26 cellular contexts compared by ENCODE assay signal in genomic region chr7:69696686-69697685, GRCh38.
DNase-seq lines count a peak whose midpoint lies in the region; ATAC-seq, FAIRE-seq and TF ChIP-seq lines count a peak whose summit lies in the region.
"Had no signal": no experiment of that assay in that cellular context is flagged by ENCODE, and none has a peak within 500 bp of the region (broad histone marks: within the 10 kb centered on the region; RNA-seq: fewer than 3 reads in every experiment).

No MANE protein-coding gene starts in this region.

- H3K9me3 Mint-ChIP-seq in stimulated activated effector memory CD8-positive, alpha-beta T cell treated with anti-CD3 and anti-CD28 coated beads, Interleukin-12 subunit alpha, Interleukin-12 subunit beta, amount 100 ng/mL, for 72 hours: no peaks in the 10 kb centered on the region
- H3K9me3 Mint-ChIP-seq: activated CD4-positive, alpha-beta memory T cell treated with anti-CD3 and anti-CD28 coated beads, Interleukin-2, amount 10 ng/mL, durations not matched to agents 7 days and 5 days; activated naive CD4-positive, alpha-beta T cell treated with anti-CD3 and anti-CD28 coated beads, Interleukin-2, amount 50 U/mL, for 72 hours; activated T-helper 2 cell treated with anti-CD3 and anti-CD28 coated beads, Interferon-gamma antibody, Interleukin-2, Interleukin-4, amounts not matched to agents 10 μg/mL and 5 μg/mL and 100 μg/mL, durations not matched to agents 14 hours and 24 hours and 36 hours; H9; stimulated activated naive CD8-positive, alpha-beta T cell treated with anti-CD3 and anti-CD28 coated beads, Interleukin-15, Interleukin-2, amounts not matched to agents 100 ng/mL and 50 ng/mL, for 24 hours had no signal

- H3K4me1 Mint-ChIP-seq in stimulated activated effector memory CD8-positive, alpha-beta T cell treated with anti-CD3 and anti-CD28 coated beads, Interleukin-12 subunit alpha, Interleukin-12 subunit beta, amount 100 ng/mL, for 72 hours: peaks cover 33% of the 10 kb centered on the region

- peak overlapping the region; percentile 51 for H3K9ac ChIP-seq in Loucy (ENCODE audit: low read depth, low read length, poor library complexity, severe bottlenecking)
- no peak overlapping the region for H3K9ac ChIP-seq in GM12878 (ENCODE audit: control insufficient read depth, insufficient read depth, low read length)
- no peak overlapping the region for H3K9ac ChIP-seq in smooth muscle cell (ENCODE audit: low read depth)

- in situ Hi-C loops in GM12878 (cut with MboI): no loop called here

- peak; percentile 52 for ATAC-seq in GM12878
- peak; percentile 69 for ATAC-seq in stimulated activated effector memory CD8-positive, alpha-beta T cell treated with anti-CD3 and anti-CD28 coated beads, Interleukin-12 subunit alpha, Interleukin-12 subunit beta, amount 100 ng/mL, for 72 hours
- ATAC-seq: activated naive CD4-positive, alpha-beta T cell treated with anti-CD3 and anti-CD28 coated beads, Interleukin-2, amount 50 U/mL, for 72 hours; left lobe of liver; psoas muscle had no signal

- SMC1A ChIA-PET in GM12878 (lab: Charles Lee; ENCODE audit: uncharacterized antibody, unreplicated experiment): interaction anchor here (0.6 to 7.1 kb wide), 35 partner anchors 10 to 1029 kb away, joined by 3 to 88 read pairs (median 5); no protein-coding TSS in a partner anchor

- no peak for FAIRE-seq in GM12878 (lab: Jason Lieb, UNC)
- FAIRE-seq: frontal cortex had no signal

- no peaks in the 10 kb centered on the region for H3K27me3 ChIP-seq in Loucy (ENCODE audit: insufficient read depth, low read length, poor library complexity, severe bottlenecking)
- H3K27me3 ChIP-seq in GM12878 (replicated peaks in 1 of 2; ENCODE audit: control insufficient read depth in 2 of 2, insufficient read depth in 2 of 2, low read length in 1 of 2): no peaks in the 10 kb centered on the region
- H3K27me3 ChIP-seq in smooth muscle cell (ENCODE audit: low read depth): no peaks in the 10 kb centered on the region
- H3K27me3 ChIP-seq: esophagus muscularis mucosa, SJCRH30, thyroid gland had no signal

- H3F3A ChIP-seq in Loucy (ENCODE audit: low read depth) (0 out of 2 replicates have a peak, but pooled peaks cover 9% of the 10 kb centered on the region), smooth muscle cell (ENCODE audit: low read depth) (no peaks in the 10 kb centered on the region)

- RAD21 ChIA-PET in GM12878 (lab: Charles Lee; ENCODE audit: unreplicated experiment): interaction anchor here (0.5 to 3.8 kb wide), 21 partner anchors 8 to 476 kb away, joined by 3 to 47 read pairs (median 4); no protein-coding TSS in a partner anchor

- no peak for TF ChIP-seq EP300 in GM12878 (IDR thresholded peaks at IDR 0.05; ENCODE audit: borderline replicate concordance in 1 of 2, control insufficient read depth in 1 of 2, low read depth in 2 of 2, low read length in 2 of 2)

- no peaks in the 10 kb centered on the region for H3K9me3 ChIP-seq in Loucy (ENCODE audit: insufficient read depth, low read depth, low read length)
- no peaks in the 10 kb centered on the region for H3K9me3 ChIP-seq in GM12878 (replicated peaks; ENCODE audit: control insufficient read depth, insufficient read depth, low read length)
- H3K9me3 ChIP-seq in smooth muscle cell (replicated peaks; ENCODE audit: low read depth): no peaks in the 10 kb centered on the region
- H3K9me3 ChIP-seq: esophagus muscularis mucosa, psoas muscle, SJCRH30, thyroid gland had no signal

- no TSS peak for BruUV-seq in GM12878 (replicated peaks; lab: Mats Ljungman, UMichigan)

- H3K36me3 Mint-ChIP-seq in stimulated activated effector memory CD8-positive, alpha-beta T cell treated with anti-CD3 and anti-CD28 coated beads, Interleukin-12 subunit alpha, Interleukin-12 subunit beta, amount 100 ng/mL, for 72 hours: no peaks in the 10 kb centered on the region
- H3K36me3 Mint-ChIP-seq: activated naive CD4-positive, alpha-beta T cell treated with anti-CD3 and anti-CD28 coated beads, Interleukin-2, amount 50 U/mL, for 72 hours had no signal

- no peak overlapping the region for H3K27ac Mint-ChIP-seq in stimulated activated effector memory CD8-positive, alpha-beta T cell treated with anti-CD3 and anti-CD28 coated beads, Interleukin-12 subunit alpha, Interleukin-12 subunit beta, amount 100 ng/mL, for 72 hours
- H3K27ac Mint-ChIP-seq: activated CD4-positive, alpha-beta memory T cell treated with anti-CD3 and anti-CD28 coated beads, Interleukin-2, amount 10 ng/mL, durations not matched to agents 7 days and 5 days; activated naive CD4-positive, alpha-beta T cell treated with anti-CD3 and anti-CD28 coated beads, Interleukin-2, amount 50 U/mL, for 72 hours; activated T-helper 2 cell treated with anti-CD3 and anti-CD28 coated beads, Interferon-gamma antibody, Interleukin-2, Interleukin-4, amounts not matched to agents 10 μg/mL and 5 μg/mL and 100 μg/mL, durations not matched to agents 14 hours and 24 hours and 36 hours; H9; stimulated activated naive CD8-positive, alpha-beta T cell treated with anti-CD3 and anti-CD28 coated beads, Interleukin-15, Interleukin-2, amounts not matched to agents 100 ng/mL and 50 ng/mL, for 24 hours had no signal

- no peak for TF ChIP-seq RAD21 in GM12878 (IDR thresholded peaks at IDR 0.05; ENCODE audit: insufficient read depth, low read depth, low read length)

- H3K36me3 ChIP-seq in Loucy (ENCODE audit: insufficient read depth, low read length) (no peaks in the 10 kb centered on the region), GM12878 (ENCODE audit: control insufficient read depth in 2 of 2, insufficient read depth in 2 of 2, low read length in 1 of 2) (no peaks in the 10 kb centered on the region), smooth muscle cell (ENCODE audit: low read depth) (no peaks in the 10 kb centered on the region)
- H3K36me3 ChIP-seq: esophagus muscularis mucosa, SJCRH30, thyroid gland had no signal

- CTCF ChIA-PET in GM12878 (lab: Yijun Ruan, JAX): interaction anchor here (1.0 to 2.6 kb wide), 9 partner anchors 18 to 199 kb away, joined by 3 to 14 read pairs (median 4); no protein-coding TSS in a partner anchor

- no peak for TF ChIP-seq POLR2A in GM12878 (IDR thresholded peaks at IDR 0.05; ENCODE audit: low read depth, low read length)

- H3K27ac ChIP-seq in GM12878 (ENCODE audit: control insufficient read depth, insufficient read depth): peak overlapping the region; percentile 41
- no peak overlapping the region for H3K27ac ChIP-seq in smooth muscle cell (ENCODE audit: low read depth)
- H3K27ac ChIP-seq: esophagus muscularis mucosa, psoas muscle, SJCRH30, thyroid gland had no signal

- DNase-seq in GM12865 (ENCODE audit: low read depth) (peak; percentile 28), GM12878 (ENCODE audit: low read depth, low spot score) (no peak), foreskin melanocyte (no peak), smooth muscle cell (lab: John Stamatoyannopoulos, UW; ENCODE audit: unreplicated experiment) (no peak)
- DNase-seq in stimulated activated effector memory CD8-positive, alpha-beta T cell treated with anti-CD3 and anti-CD28 coated beads, Interleukin-12 subunit alpha, Interleukin-12 subunit beta, amount 100 ng/mL, for 72 hours (ENCODE audit: low spot score in 2 of 2): no peak
- no peak for DNase-seq in activated CD8-positive, alpha-beta memory T cell treated with anti-CD3 and anti-CD28 coated beads, Interleukin-2, amount 50 U/mL, for 48 hours
- DNase-seq: ACHN; activated CD4-positive, alpha-beta memory T cell treated with anti-CD3 and anti-CD28 coated beads, Interleukin-2, amount 10 ng/mL, durations not matched to agents 7 days and 5 days; aorta; C1 segment of cervical spinal cord; cortex of kidney; DMS79; H9; hippocampal formation; IMR-90; NCI-H2029 treated with DMSO at 0.1 percent for 48 hours; psoas muscle; SJCRH30; thyroid gland had no signal

- WGBS in GM12878 (ENCODE audit: insufficient coverage, insufficient replicate concordance, low lambda C conversion rate, missing lambda C conversion rate): 32% methylated on average over 5 of the region's 5 CpGs
- 69% methylated on average over 5 of the region's 5 CpGs for WGBS in smooth muscle cell (ENCODE audit: low lambda C conversion rate)

- H3K4me3 ChIP-seq in GM12865 (ENCODE audit: low read depth, low read length) (no peak overlapping the region), Loucy (ENCODE audit: low read length, poor library complexity, severe bottlenecking) (peak overlapping the region; percentile 60), GM12878 (peak overlapping the region; percentile 28), smooth muscle cell (no peak overlapping the region)
- H3K4me3 ChIP-seq: esophagus muscularis mucosa, psoas muscle, SJCRH30, thyroid gland had no signal

- H3K79me2 ChIP-seq in Loucy (ENCODE audit: insufficient read depth, low read length) (peaks cover 87% of the 10 kb centered on the region), GM12878 (ENCODE audit: control insufficient read depth, insufficient read depth, low read length) (peaks cover 7% of the 10 kb centered on the region), smooth muscle cell (ENCODE audit: low read depth) (no peaks in the 10 kb centered on the region)

- no peak overlapping the region for H2AFZ ChIP-seq in Loucy (ENCODE audit: low read length)
- no peak overlapping the region for H2AFZ ChIP-seq in GM12878 (ENCODE audit: control insufficient read depth, low read depth, low read length)
- H2AFZ ChIP-seq in smooth muscle cell (ENCODE audit: low read depth): no peak overlapping the region

- H3K4me3 Mint-ChIP-seq in stimulated activated effector memory CD8-positive, alpha-beta T cell treated with anti-CD3 and anti-CD28 coated beads, Interleukin-12 subunit alpha, Interleukin-12 subunit beta, amount 100 ng/mL, for 72 hours: no peak overlapping the region
- H3K4me3 Mint-ChIP-seq: activated CD4-positive, alpha-beta memory T cell treated with anti-CD3 and anti-CD28 coated beads, Interleukin-2, amount 10 ng/mL, durations not matched to agents 7 days and 5 days; H9 had no signal

- H3K9me2 ChIP-seq in Loucy (replicated peaks; ENCODE audit: low read depth, low read length): no peaks in the 10 kb centered on the region

- peaks cover 65% of the 10 kb centered on the region for H3K4me1 ChIP-seq in Loucy (ENCODE audit: insufficient read depth, low read length, poor library complexity, severe bottlenecking)
- peaks cover 59% of the 10 kb centered on the region for H3K4me1 ChIP-seq in GM12878 (ENCODE audit: control insufficient read depth, insufficient read depth, low read length)
- no peaks in the 10 kb centered on the region for H3K4me1 ChIP-seq in smooth muscle cell (ENCODE audit: low read depth)
- H3K4me1 ChIP-seq: psoas muscle, SJCRH30, thyroid gland had no signal

- TF ChIP-seq CTCF in GM12865 (IDR thresholded peaks at IDR 0.05; ENCODE audit: insufficient read depth, low read depth, low read length, missing control alignments) (no peak), Loucy (conservative IDR thresholded peaks at IDR 0.05; ENCODE audit: low read length) (no peak), GM12878 (IDR thresholded peaks at IDR 0.05 in 2 of 3, conservative IDR thresholded peaks at IDR 0.05 in 1 of 3; ENCODE audit: control insufficient read depth in 2 of 3, extremely low read depth in 1 of 3, insufficient read depth in 1 of 3, low read depth in 3 of 3, low read length in 3 of 3) (no peak), smooth muscle cell (IDR thresholded peaks at IDR 0.05; ENCODE audit: borderline replicate concordance, insufficient read depth, poor library complexity, severe bottlenecking) (no peak)

- POLR2A ChIA-PET in GM12878 (lab: Charles Lee): interaction anchor here (0.8 to 2.0 kb wide), 7 partner anchors 9 to 111 kb away, joined by 3 to 14 read pairs (median 3); no protein-coding TSS in a partner anchor

- intact Hi-C loops in GM12878 (cut with micrococcal nuclease; ENCODE audit: unreplicated experiment): loop anchor here (1.0 to 5.0 kb wide), 4 partner anchors 42 to 130 kb away; no protein-coding TSS in a partner anchor

- H4K20me1 ChIP-seq in Loucy (ENCODE audit: insufficient read depth, low read length, poor library complexity, severe bottlenecking): no peaks in the 10 kb centered on the region
- no peaks in the 10 kb centered on the region for H4K20me1 ChIP-seq in GM12878 (ENCODE audit: control insufficient read depth, insufficient read depth)
- peaks cover 32% of the 10 kb centered on the region for H4K20me1 ChIP-seq in smooth muscle cell (ENCODE audit: low read depth)

- H3K4me2 ChIP-seq in Loucy (ENCODE audit: low read depth, low read length, poor library complexity, severe bottlenecking) (peak overlapping the region; percentile 73), GM12878 (ENCODE audit: control insufficient read depth, insufficient read depth) (peak overlapping the region; percentile 24), smooth muscle cell (no peak overlapping the region)

Comparison
In these comparisons a context has a peak if more than half of its experiments do, and no peak if none do; other contexts are left out.
1. H3K4me3 ChIP-seq: peak in Loucy (single experiment) and GM12878 (single experiment); none in GM12865 (single experiment) and smooth muscle cell (single experiment).